27 cellular contexts compared by ENCODE assay signal in the genomic region with DNA sequence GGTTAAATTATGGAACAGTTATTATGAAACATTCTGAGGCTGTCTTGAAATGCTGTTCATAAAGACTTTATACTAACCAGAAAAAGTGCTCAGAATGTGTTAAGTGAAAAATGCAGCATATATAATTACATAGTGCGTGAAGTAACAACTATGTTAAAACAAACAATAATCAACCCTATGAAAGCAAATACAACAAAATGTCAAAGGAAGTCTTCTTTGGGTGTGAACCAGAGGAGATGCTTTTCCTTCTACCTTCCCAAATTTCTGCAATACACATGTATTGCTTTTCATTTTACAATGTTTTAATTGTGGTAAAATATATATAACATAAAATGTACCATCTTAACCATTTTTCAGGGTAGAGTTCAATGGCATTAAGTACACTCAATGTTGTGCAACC.
DNase-seq lines count a peak whose midpoint lies in the region; TF ChIP-seq lines count a peak whose summit lies in the region.
"Had no signal": no experiment of that assay in that cellular context is flagged by ENCODE, and none has a peak within 500 bp of the region (broad histone marks: within the 10 kb centered on the region; RNA-seq: fewer than 3 reads in every experiment).

No MANE protein-coding gene starts in this region.

- no peak overlapping the region for H3K4me3 ChIP-seq in HEK293 (ENCODE audit: low read depth, low read length)
- H3K4me3 ChIP-seq: A549; BLaER1; BLaER1 treated with 17β-estradiol and CSF1 and Interleukin-3, amounts not matched to agents 10 nM and 100 nM had no signal

- no peak for TF ChIP-seq CTCF in HEK293 (tag by site-specific recombination; IDR thresholded peaks at IDR 0.05)

- CTCF ChIA-PET in HEK293 (lab: Yijun Ruan, JAX) = no interaction called here

- no peak for DNase-seq in ecto neural progenitor cell (ENCODE audit: low spot score)
- DNase-seq: 8988T; ACHN; AML-193; BE2C; C1 segment of cervical spinal cord; Caco-2; Calu3; CD4-positive, alpha-beta memory T cell; CD4-positive, alpha-beta T cell; CD4-positive, CD25-positive, alpha-beta regulatory T cell; CD8-positive, alpha-beta memory T cell; CD8-positive, alpha-beta T cell; COR-L47; DMS 273 treated with DMSO at 0.1 percent for 48 hours; DMS153; DMS53; DMS79; DMS79 treated with DMSO at 0.1 percent for 48 hours; DND-41; EL had no signal

- H3K27ac ChIP-seq in HEK293 (ENCODE audit: extremely low read depth, low read depth, low read length) = no peak overlapping the region
- H3K27ac ChIP-seq: 22Rv1; A549; BLaER1; BLaER1 treated with 17β-estradiol and CSF1 and Interleukin-3, amounts not matched to agents 10 nM and 100 nM; C4-2B had no signal

- POLR2A ChIA-PET in HEK293 (lab: Yijun Ruan, JAX) = no interaction called here

- H3K36me3 ChIP-seq in HEK293 (ENCODE audit: control insufficient read depth in 2 of 2, insufficient read depth in 1 of 2, low read length in 2 of 2) = no peaks in the 10 kb centered on the region
- H3K36me3 ChIP-seq: BE2C, BLaER1 had no signal

- H3K4me1 ChIP-seq in HEK293 (ENCODE audit: control insufficient read depth, insufficient read depth, low read length) = no peaks in the 10 kb centered on the region
- H3K4me1 ChIP-seq: A549; BE2C; BLaER1; BLaER1 treated with 17β-estradiol and CSF1 and Interleukin-3, amounts not matched to agents 10 nM and 100 nM; Caco-2 had no signal

- H3K9me3 ChIP-seq in HEK293 (ENCODE audit: control insufficient read depth, insufficient read depth, low read depth, low read length) = no peaks in the 10 kb centered on the region; the same call in 1 of the 2 replicates
- H3K9me3 ChIP-seq: BE2C had no signal

TF ChIP-seq in HEK293, 187 proteins besides CTCF, POLR2A, EP300 and RAD21:
- TF ChIP-seq, protein P1, sequence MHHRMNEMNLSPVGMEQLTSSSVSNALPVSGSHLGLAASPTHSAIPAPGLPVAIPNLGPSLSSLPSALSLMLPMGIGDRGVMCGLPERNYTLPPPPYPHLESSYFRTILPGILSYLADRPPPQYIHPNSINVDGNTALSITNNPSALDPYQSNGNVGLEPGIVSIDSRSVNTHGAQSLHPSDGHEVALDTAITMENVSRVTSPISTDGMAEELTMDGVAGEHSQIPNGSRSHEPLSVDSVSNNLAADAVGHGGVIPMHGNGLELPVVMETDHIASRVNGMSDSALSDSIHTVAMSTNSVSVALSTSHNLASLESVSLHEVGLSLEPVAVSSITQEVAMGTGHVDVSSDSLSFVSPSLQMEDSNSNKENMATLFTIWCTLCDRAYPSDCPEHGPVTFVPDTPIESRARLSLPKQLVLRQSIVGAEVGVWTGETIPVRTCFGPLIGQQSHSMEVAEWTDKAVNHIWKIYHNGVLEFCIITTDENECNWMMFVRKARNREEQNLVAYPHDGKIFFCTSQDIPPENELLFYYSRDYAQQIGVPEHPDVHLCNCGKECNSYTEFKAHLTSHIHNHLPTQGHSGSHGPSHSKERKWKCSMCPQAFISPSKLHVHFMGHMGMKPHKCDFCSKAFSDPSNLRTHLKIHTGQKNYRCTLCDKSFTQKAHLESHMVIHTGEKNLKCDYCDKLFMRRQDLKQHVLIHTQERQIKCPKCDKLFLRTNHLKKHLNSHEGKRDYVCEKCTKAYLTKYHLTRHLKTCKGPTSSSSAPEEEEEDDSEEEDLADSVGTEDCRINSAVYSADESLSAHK (tag by site-specific recombination; IDR thresholded peaks at IDR 0.05) = no peak
- TF ChIP-seq ZNF223 (tag by site-specific recombination; IDR thresholded peaks at IDR 0.05) (no peak), ZNF274 (IDR thresholded peaks at IDR 0.05; ENCODE audit: low read length) (no peak), ZNF274 (tag by site-specific recombination; IDR thresholded peaks at IDR 0.05; ENCODE audit: borderline replicate concordance) (no peak), ZNF626 (tag by site-specific recombination; IDR thresholded peaks at IDR 0.05) (peak; percentile 84), SETDB1 (IDR thresholded peaks at IDR 0.05; ENCODE audit: insufficient read length, low read length) (peak; percentile 85)
- TF ChIP-seq, protein P2, sequence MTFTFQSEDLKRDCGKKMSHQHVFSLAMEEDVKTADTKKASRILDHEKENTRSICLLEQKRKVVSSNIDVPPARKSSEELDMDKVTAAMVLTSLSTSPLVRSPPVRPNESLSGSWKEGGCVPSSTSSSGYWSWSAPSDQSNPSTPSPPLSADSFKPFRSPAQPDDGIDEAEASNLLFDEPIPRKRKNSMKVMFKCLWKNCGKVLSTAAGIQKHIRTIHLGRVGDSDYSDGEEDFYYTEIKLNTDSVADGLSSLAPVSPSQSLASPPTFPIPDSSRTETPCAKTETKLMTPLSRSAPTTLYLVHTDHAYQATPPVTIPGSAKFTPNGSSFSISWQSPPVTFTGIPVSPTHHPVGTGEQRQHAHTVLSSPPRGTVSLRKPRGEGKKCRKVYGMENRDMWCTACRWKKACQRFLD (tag by site-specific recombination; IDR thresholded peaks at IDR 0.05) = no peak
